In genomic region chr11:120211522-120212258, GRCh38 we compare ENCODE assay signal across 8 cellular contexts. TPM values are rescaled to one million over a fixed set of nuclear protein-coding genes. Genes with fewer than 3 reads are reported as not detected.
A peak's percentile ranks its signal among the peaks of the same experiment; 100 is the strongest.
DNase-seq lines count a peak whose midpoint lies in the region; TF ChIP-seq lines count a peak whose summit lies in the region.

No MANE protein-coding gene starts in this region.

- no peak overlapping the region for H3T11ph ChIP-seq in H9 (ENCODE audit: low read length)

- peaks cover 96% of the 10 kb centered on the region for H3K27me3 Mint-ChIP-seq in H9 (ENCODE audit: low read depth)

- no peak overlapping the region for H2BK120ac ChIP-seq in H9 (ENCODE audit: low read depth, low read length, poor library complexity, severe bottlenecking)

- peaks cover 30 to 32% of the 10 kb centered on the region in 2 experiments for H3K4me1 Mint-ChIP-seq in H9

- DNase-seq in H9 = no peak
- DNase-seq in SJCRH30 = no peak
- DNase-seq in esophagus squamous epithelium (lab: John Stamatoyannopoulos, UW) = no peak
- no peak for DNase-seq in activated gamma-delta T cell treated with Interleukin-2 at 50 U/mL for 16 hours
- no peak for DNase-seq in NCI-H1436 (lab: John Stamatoyannopoulos, UW)
- no peak for DNase-seq in iPS-NIHi11 (ENCODE audit: low spot score)
- DNase-seq in NCI-H128 (lab: John Stamatoyannopoulos, UW; ENCODE audit: unreplicated experiment) = no peak

- H3K79me2 ChIP-seq in H9 (ENCODE audit: insufficient read depth, low read length) = no peaks in the 10 kb centered on the region

- H3K4ac ChIP-seq in H9 (ENCODE audit: low read depth, low read length) = no peak overlapping the region

- no peaks in the 10 kb centered on the region for H3K36me3 ChIP-seq in SJCRH30
- peaks cover 0 to 11% (median 0%) of the 10 kb centered on the region in 3 donors for H3K36me3 ChIP-seq in esophagus squamous epithelium
- H3K36me3 ChIP-seq in rectal smooth muscle tissue (ENCODE audit: control insufficient read depth, insufficient read depth, low read length) = no peaks in the 10 kb centered on the region

- H4K5ac ChIP-seq in H9 (ENCODE audit: insufficient read length, low read depth, low read length) = no peak overlapping the region

- H4K91ac ChIP-seq in H9 (ENCODE audit: insufficient read length, low read depth, low read length) = no peak overlapping the region

- intact Hi-C loops in esophagus squamous epithelium (cut with DNase I) = no loop called here

- no peak overlapping the region for H2AFZ ChIP-seq in H9 (ENCODE audit: low read length)

- H3K27me3 ChIP-seq in H9 (ENCODE audit: insufficient read depth, low read length) (peaks cover 83% of the 10 kb centered on the region), SJCRH30 (0 out of 2 replicates have a peak, but pooled peaks cover 2% of the 10 kb centered on the region), esophagus squamous epithelium (peaks cover 0 to 5% (median 0%) of the 10 kb centered on the region in 4 donors), rectal smooth muscle tissue (ENCODE audit: control insufficient read depth, insufficient read depth, low read length) (no peaks in the 10 kb centered on the region)

- peak overlapping the region; percentile 84 for H3K4me2 ChIP-seq in H9 (ENCODE audit: insufficient read depth, insufficient read length, low read length)

- peak overlapping the region; percentile 68 to 89 for H3K4me3 Mint-ChIP-seq in H9

- no peaks in the 10 kb centered on the region for H3K9me3 ChIP-seq in H9 (ENCODE audit: control insufficient read depth, low read depth, low read length)
- no peaks in the 10 kb centered on the region for H3K9me3 ChIP-seq in SJCRH30 (replicated peaks)
- no peaks in the 10 kb centered on the region for H3K9me3 ChIP-seq in esophagus squamous epithelium

- no peak overlapping the region for H3K56ac ChIP-seq in H9 (ENCODE audit: insufficient read length, low read depth, low read length)

- H3K18ac ChIP-seq in H9 (ENCODE audit: insufficient read length, low read depth, low read length) = no peak overlapping the region

- no peak for TF ChIP-seq CTCF in H9 (conservative IDR thresholded peaks at IDR 0.05)
- TF ChIP-seq CTCF in esophagus squamous epithelium (IDR thresholded peaks at IDR 0.05) = no peak

- H2BK15ac ChIP-seq in H9 (ENCODE audit: low read depth, low read length) = no peak overlapping the region

- no peak overlapping the region for H3K14ac ChIP-seq in H9 (ENCODE audit: insufficient read depth, low read length)

- no peak overlapping the region for H3K27ac ChIP-seq in H9 (ENCODE audit: insufficient read length, low read depth, low read length)
- H3K27ac ChIP-seq in SJCRH30 = no peak overlapping the region
- peak overlapping the region; percentile 79 to 90 (median 84) for H3K27ac ChIP-seq in esophagus squamous epithelium
- peak overlapping the region; percentile 61 for H3K27ac ChIP-seq in rectal smooth muscle tissue (ENCODE audit: low read depth, low read length)

- no peak overlapping the region for H2BK12ac ChIP-seq in H9 (ENCODE audit: insufficient read length, low read depth, low read length)

- H3K27ac Mint-ChIP-seq in H9 = no peak overlapping the region

- no CpG with 5 or more reads among the region's 18 CpGs for WGBS in H9 (ENCODE audit: extremely low coverage, insufficient read length, low lambda C conversion rate)
- WGBS in esophagus squamous epithelium, 2 donors = 12 to 13% methylated on average over 12 to 13 of the region's 18 CpGs

- H3K36me3 Mint-ChIP-seq in H9 (ENCODE audit: insufficient read depth in 1 of 3, low read depth in 3 of 3) = no peaks in the 10 kb centered on the region

- H3K79me1 ChIP-seq in H9 (ENCODE audit: insufficient read depth, low read depth, low read length, poor library complexity, severe bottlenecking) = no peaks in the 10 kb centered on the region

- peaks cover 11% of the 10 kb centered on the region for H3K23me2 ChIP-seq in H9 (ENCODE audit: insufficient read length, low read depth, low read length, poor library complexity, severe bottlenecking)

- no peak overlapping the region for H2AK5ac ChIP-seq in H9 (ENCODE audit: insufficient read length, low read length)

- no peak overlapping the region for H3K23ac ChIP-seq in H9 (ENCODE audit: insufficient read length, low read depth, low read length)

- no peak overlapping the region for H4K8ac ChIP-seq in H9 (replicated peaks; ENCODE audit: insufficient read length, low read depth, low read length)

- H2BK5ac ChIP-seq in H9 (ENCODE audit: insufficient read length, low read length) = no peak overlapping the region

- peak overlapping the region; percentile 67 for H3K4me3 ChIP-seq in SJCRH30
- peak overlapping the region; percentile 64 to 92 (median 76) for H3K4me3 ChIP-seq in esophagus squamous epithelium
- peak overlapping the region; percentile 74 for H3K4me3 ChIP-seq in rectal smooth muscle tissue (ENCODE audit: low read length)

- no peaks in the 10 kb centered on the region for H3K4me1 ChIP-seq in H9 (ENCODE audit: insufficient read depth, low read length)
- 0 out of 2 replicates have a peak, but pooled peaks cover 4% of the 10 kb centered on the region for H3K4me1 ChIP-seq in SJCRH30
- peaks cover 33 to 95% (median 44%) of the 10 kb centered on the region in 3 donors for H3K4me1 ChIP-seq in esophagus squamous epithelium
- H3K4me1 ChIP-seq in rectal smooth muscle tissue (ENCODE audit: control insufficient read depth, insufficient read depth, low read length) = peaks cover 3% of the 10 kb centered on the region

- no peak for TF ChIP-seq POLR2A in esophagus squamous epithelium (IDR thresholded peaks at IDR 0.05)

- H3K9ac ChIP-seq in H9 (ENCODE audit: extremely low read depth, insufficient read length, low read length) = no peak overlapping the region
- peak overlapping the region; percentile 57 for H3K9ac ChIP-seq in rectal smooth muscle tissue (ENCODE audit: low read length)

- H4K20me1 ChIP-seq in H9 (ENCODE audit: control insufficient read depth, insufficient read depth, insufficient read length) = no peaks in the 10 kb centered on the region

- H3K9me3 Mint-ChIP-seq in H9 = no peaks in the 10 kb centered on the region

- H2BK20ac ChIP-seq in H9 (ENCODE audit: low read depth, low read length, poor library complexity, severe bottlenecking) = no peak overlapping the region

RNA-seq across cellular contexts. Expression of gene OAF, which starts 0.9 kb away (rescaled TPM):
- 1.1 and 1.6 TPM in 2 replicates for total RNA-seq in H9 (2021)
- 10.6 and 11.2 TPM in 2 replicates for total RNA-seq in SJCRH30 (2014; rRNA removed; shearing (Covaris generic))
- total RNA-seq in esophagus squamous epithelium = 10 to 100 TPM in 3 of 4 donors, 1 to 10 TPM in 1; 7.4 to 49.0 (median 14.3) TPM

RNA-seq across cellular contexts. Expression of gene POU2F3, which starts 28.2 kb away (rescaled TPM):
- total RNA-seq in H9 (2021) (1.1 and 1.3 TPM in 2 replicates), esophagus squamous epithelium (1 to 10 TPM in 3 of 4 donors, not detected in 1; 1.1 to 2.9 (median 1.5) TPM)
- not detected in 2 replicates for total RNA-seq in SJCRH30 (2014; rRNA removed; shearing (Covaris generic))

Comparison
In these comparisons a context has a peak if more than half of its experiments do, and no peak if none do; other contexts are left out.
1. H3K27ac ChIP-seq: peak in esophagus squamous epithelium (4 of 4) and rectal smooth muscle tissue (single experiment); none in H9 (single experiment) and SJCRH30 (single experiment).
2. Peak in every context shown above with its lines, with median percentiles within 50 percentile points of each other: H3K4me3 ChIP-seq.